ENCODE assay signal across 16 cellular contexts in the genomic region with DNA sequence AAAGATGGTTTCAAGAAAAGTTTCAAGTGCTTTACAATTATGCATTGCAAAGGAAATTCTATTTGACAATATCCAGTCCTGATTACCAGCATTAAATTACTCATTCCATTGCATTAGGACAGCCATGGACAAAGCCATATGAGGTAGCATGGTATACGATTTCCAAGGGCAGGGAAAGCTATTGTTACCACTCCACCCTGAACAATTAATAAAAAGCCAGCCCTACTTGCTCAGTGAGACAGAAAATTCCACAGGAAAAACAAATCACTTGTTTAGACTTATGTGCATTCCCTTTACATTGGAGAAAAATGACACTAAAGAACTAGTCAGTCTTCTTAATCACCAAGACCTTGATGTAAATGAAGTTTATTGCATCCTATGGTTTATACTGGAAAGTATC. TPM values are rescaled to one million over a fixed set of nuclear protein-coding genes. Genes with fewer than 3 reads are reported as not detected.
DNase-seq lines count a peak whose midpoint lies in the region; ATAC-seq and TF ChIP-seq lines count a peak whose summit lies in the region.
"Had no signal": no experiment of that assay in that cellular context is flagged by ENCODE, and none has a peak within 500 bp of the region (broad histone marks: within the 10 kb centered on the region; RNA-seq: fewer than 3 reads in every experiment).

No MANE protein-coding gene starts in this region.

- in situ Hi-C loops in gastrocnemius medialis (cut with MboI; ENCODE audit: low sequenced_read_pairs in 4 of 4): loop anchor here in 1 of 4 donors (25.0 kb wide), 1 partner anchor 1768 kb away; no protein-coding TSS in a partner anchor

- no peak for TF ChIP-seq POLR2A in gastrocnemius medialis (IDR thresholded peaks at IDR 0.05)

- no peak overlapping the region for H3K4me3 ChIP-seq in epithelial cell of esophagus (ENCODE audit: low read length)
- H3K4me3 ChIP-seq in gastrocnemius medialis: peak overlapping the region; percentile 30 to 48 (median 44)

- no peaks in the 10 kb centered on the region for H3K36me3 ChIP-seq in gastrocnemius medialis
- H3K36me3 ChIP-seq: BE2C had no signal

- no peaks in the 10 kb centered on the region for H3K27me3 ChIP-seq in gastrocnemius medialis
- H3K27me3 ChIP-seq: BE2C had no signal

- no peak overlapping the region for H3K4me3 Mint-ChIP-seq in WTC11
- H3K4me3 Mint-ChIP-seq: CD8-positive, alpha-beta T cell had no signal

- H3K27me3 Mint-ChIP-seq in WTC11 (ENCODE audit: low read depth): no peaks in the 10 kb centered on the region

- no peaks in the 10 kb centered on the region for H3K4me1 Mint-ChIP-seq in WTC11

- no peak overlapping the region for H3K27ac Mint-ChIP-seq in WTC11
- H3K27ac Mint-ChIP-seq: CD8-positive, alpha-beta T cell had no signal

- no peaks in the 10 kb centered on the region for H3K9me3 Mint-ChIP-seq in WTC11
- H3K9me3 Mint-ChIP-seq: CD8-positive, alpha-beta T cell had no signal

- ATAC-seq in gastrocnemius medialis: no peak
- no peak for ATAC-seq in HG02642 (IDR thresholded peaks at IDR 0.05; ENCODE audit: poor library complexity, unreplicated experiment)
- no peak for ATAC-seq in WTC11
- ATAC-seq: CD8-positive, alpha-beta T cell; HCT116 had no signal

- intact Hi-C loops in gastrocnemius medialis (cut with DNase I; ENCODE audit: low total_unique reads): loop anchor here (5.0 to 10.0 kb wide), 2 partner anchors 62 to 271 kb away; a partner anchor contains a TSS

- POLR2A ChIA-PET in WTC11 (lab: Charles Lee): no interaction called here

- DNase-seq in HT-29 (ENCODE audit: low spot score): peak; percentile 28
- DNase-seq in NCI-H69 (lab: John Stamatoyannopoulos, UW): peak; percentile 20
- DNase-seq in epithelial cell of esophagus (ENCODE audit: low read depth): peak; percentile 57
- DNase-seq in gastrocnemius medialis: no peak
- DNase-seq in WTC11 (ENCODE audit: low spot score): no peak
- no peak for DNase-seq in COLO668 (lab: John Stamatoyannopoulos, UW; ENCODE audit: unreplicated experiment)
- DNase-seq: BE2C; CD8-positive, alpha-beta T cell; DND-41; KG1; MM.1S; NCI-H1105; NCI-H187 treated with DMSO at 0.1 percent for 48 hours; NCI-H2171 treated with DMSO at 0.1 percent for 48 hours had no signal

- CTCF ChIA-PET in WTC11 (lab: Charles Lee): no interaction called here

- H3K27ac ChIP-seq in gastrocnemius medialis: peak overlapping the region; percentile 82 to 92 (median 86)

- no peak for TF ChIP-seq CTCF in epithelial cell of esophagus (IDR thresholded peaks at IDR 0.05; ENCODE audit: insufficient read depth, low read depth, low read length, missing control alignments)
- TF ChIP-seq CTCF in gastrocnemius medialis (IDR thresholded peaks at IDR 0.05 in 4 of 5, conservative IDR thresholded peaks at IDR 0.05 in 1 of 5): no peak
- TF ChIP-seq CTCF in WTC11 (IDR thresholded peaks at IDR 0.05): no peak

- H3K4me1 ChIP-seq in gastrocnemius medialis: peaks cover 37 to 43% of the 10 kb centered on the region in 2 donors

- no peaks in the 10 kb centered on the region for H3K9me3 ChIP-seq in gastrocnemius medialis
- H3K9me3 ChIP-seq: BE2C had no signal

- H3K36me3 Mint-ChIP-seq in WTC11: no peaks in the 10 kb centered on the region
- H3K36me3 Mint-ChIP-seq: CD8-positive, alpha-beta T cell had no signal

TF ChIP-seq in WTC11, 78 proteins besides CTCF, POLR2A, EP300 and RAD21:
- TF ChIP-seq, protein P1, sequence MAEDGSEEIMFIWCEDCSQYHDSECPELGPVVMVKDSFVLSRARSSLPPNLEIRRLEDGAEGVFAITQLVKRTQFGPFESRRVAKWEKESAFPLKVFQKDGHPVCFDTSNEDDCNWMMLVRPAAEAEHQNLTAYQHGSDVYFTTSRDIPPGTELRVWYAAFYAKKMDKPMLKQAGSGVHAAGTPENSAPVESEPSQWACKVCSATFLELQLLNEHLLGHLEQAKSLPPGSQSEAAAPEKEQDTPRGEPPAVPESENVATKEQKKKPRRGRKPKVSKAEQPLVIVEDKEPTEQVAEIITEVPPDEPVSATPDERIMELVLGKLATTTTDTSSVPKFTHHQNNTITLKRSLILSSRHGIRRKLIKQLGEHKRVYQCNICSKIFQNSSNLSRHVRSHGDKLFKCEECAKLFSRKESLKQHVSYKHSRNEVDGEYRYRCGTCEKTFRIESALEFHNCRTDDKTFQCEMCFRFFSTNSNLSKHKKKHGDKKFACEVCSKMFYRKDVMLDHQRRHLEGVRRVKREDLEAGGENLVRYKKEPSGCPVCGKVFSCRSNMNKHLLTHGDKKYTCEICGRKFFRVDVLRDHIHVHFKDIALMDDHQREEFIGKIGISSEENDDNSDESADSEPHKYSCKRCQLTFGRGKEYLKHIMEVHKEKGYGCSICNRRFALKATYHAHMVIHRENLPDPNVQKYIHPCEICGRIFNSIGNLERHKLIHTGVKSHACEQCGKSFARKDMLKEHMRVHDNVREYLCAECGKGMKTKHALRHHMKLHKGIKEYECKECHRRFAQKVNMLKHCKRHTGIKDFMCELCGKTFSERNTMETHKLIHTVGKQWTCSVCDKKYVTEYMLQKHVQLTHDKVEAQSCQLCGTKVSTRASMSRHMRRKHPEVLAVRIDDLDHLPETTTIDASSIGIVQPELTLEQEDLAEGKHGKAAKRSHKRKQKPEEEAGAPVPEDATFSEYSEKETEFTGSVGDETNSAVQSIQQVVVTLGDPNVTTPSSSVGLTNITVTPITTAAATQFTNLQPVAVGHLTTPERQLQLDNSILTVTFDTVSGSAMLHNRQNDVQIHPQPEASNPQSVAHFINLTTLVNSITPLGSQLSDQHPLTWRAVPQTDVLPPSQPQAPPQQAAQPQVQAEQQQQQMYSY (CRISPR knock-in tag; IDR thresholded peaks at IDR 0.05): no peak
- TF ChIP-seq, protein P2, sequence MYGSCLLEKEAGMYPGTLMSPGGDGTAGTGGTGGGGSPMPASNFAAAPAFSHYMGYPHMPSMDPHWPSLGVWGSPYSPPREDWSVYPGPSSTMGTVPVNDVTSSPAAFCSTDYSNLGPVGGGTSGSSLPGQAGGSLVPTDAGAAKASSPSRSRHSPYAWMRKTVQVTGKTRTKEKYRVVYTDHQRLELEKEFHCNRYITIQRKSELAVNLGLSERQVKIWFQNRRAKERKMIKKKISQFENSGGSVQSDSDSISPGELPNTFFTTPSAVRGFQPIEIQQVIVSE (CRISPR knock-in tag; IDR thresholded peaks at IDR 0.05; ENCODE audit: borderline replicate concordance): no peak
- TF ChIP-seq SMAD3 (CRISPR knock-in tag; IDR thresholded peaks at IDR 0.05; ENCODE audit: borderline replicate concordance) (no peak), ZNF416 (CRISPR knock-in tag; IDR thresholded peaks at IDR 0.05) (no peak), MXD4 (CRISPR knock-in tag; IDR thresholded peaks at IDR 0.05; ENCODE audit: borderline replicate concordance) (no peak), NR3C1 (CRISPR knock-in tag; conservative IDR thresholded peaks at IDR 0.05; ENCODE audit: low read depth) (no peak), NR1H2 (CRISPR knock-in tag; IDR thresholded peaks at IDR 0.05) (no peak), SP1 (CRISPR knock-in tag; conservative IDR thresholded peaks at IDR 0.05) (no peak), TCF7 (CRISPR knock-in tag; IDR thresholded peaks at IDR 0.05; ENCODE audit: low read depth) (no peak), ZNF671 (CRISPR knock-in tag; IDR thresholded peaks at IDR 0.05) (no peak), NR2C2 (CRISPR knock-in tag; IDR thresholded peaks at IDR 0.05) (no peak)
- TF ChIP-seq, protein P3, sequence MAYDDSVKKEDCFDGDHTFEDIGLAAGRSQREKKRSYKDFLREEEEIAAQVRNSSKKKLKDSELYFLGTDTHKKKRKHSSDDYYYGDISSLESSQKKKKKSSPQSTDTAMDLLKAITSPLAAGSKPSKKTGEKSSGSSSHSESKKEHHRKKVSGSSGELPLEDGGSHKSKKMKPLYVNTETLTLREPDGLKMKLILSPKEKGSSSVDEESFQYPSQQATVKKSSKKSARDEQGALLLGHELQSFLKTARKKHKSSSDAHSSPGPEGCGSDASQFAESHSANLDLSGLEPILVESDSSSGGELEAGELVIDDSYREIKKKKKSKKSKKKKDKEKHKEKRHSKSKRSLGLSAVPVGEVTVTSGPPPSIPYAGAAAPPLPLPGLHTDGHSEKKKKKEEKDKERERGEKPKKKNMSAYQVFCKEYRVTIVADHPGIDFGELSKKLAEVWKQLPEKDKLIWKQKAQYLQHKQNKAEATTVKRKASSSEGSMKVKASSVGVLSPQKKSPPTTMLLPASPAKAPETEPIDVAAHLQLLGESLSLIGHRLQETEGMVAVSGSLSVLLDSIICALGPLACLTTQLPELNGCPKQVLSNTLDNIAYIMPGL (CRISPR knock-in tag; IDR thresholded peaks at IDR 0.05): no peak
- TF ChIP-seq, protein P4, sequence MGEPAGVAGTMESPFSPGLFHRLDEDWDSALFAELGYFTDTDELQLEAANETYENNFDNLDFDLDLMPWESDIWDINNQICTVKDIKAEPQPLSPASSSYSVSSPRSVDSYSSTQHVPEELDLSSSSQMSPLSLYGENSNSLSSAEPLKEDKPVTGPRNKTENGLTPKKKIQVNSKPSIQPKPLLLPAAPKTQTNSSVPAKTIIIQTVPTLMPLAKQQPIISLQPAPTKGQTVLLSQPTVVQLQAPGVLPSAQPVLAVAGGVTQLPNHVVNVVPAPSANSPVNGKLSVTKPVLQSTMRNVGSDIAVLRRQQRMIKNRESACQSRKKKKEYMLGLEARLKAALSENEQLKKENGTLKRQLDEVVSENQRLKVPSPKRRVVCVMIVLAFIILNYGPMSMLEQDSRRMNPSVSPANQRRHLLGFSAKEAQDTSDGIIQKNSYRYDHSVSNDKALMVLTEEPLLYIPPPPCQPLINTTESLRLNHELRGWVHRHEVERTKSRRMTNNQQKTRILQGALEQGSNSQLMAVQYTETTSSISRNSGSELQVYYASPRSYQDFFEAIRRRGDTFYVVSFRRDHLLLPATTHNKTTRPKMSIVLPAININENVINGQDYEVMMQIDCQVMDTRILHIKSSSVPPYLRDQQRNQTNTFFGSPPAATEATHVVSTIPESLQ (CRISPR knock-in tag; IDR thresholded peaks at IDR 0.05): no peak
- TF ChIP-seq, protein P5, sequence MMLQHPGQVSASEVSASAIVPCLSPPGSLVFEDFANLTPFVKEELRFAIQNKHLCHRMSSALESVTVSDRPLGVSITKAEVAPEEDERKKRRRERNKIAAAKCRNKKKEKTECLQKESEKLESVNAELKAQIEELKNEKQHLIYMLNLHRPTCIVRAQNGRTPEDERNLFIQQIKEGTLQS (CRISPR knock-in tag; conservative IDR thresholded peaks at IDR 0.05): no peak

RNA-seq across cellular contexts. Expression of a gene that starts 5.6 kb away (rescaled TPM):
- total RNA-seq in HT-29 (2014; rRNA removed; shearing (Covaris generic)): not detected in 2 replicates
- total RNA-seq in gastrocnemius medialis (100 to 1,000 TPM; 210 to 375 (median 311) TPM), WTC11 (2021) (0.25 to 1.4 TPM (median 0.34 TPM) in 3 replicates)

Comparison
In these comparisons a context has a peak if more than half of its experiments do, and no peak if none do; other contexts are left out.
1. DNase-seq: peak in HT-29 (single experiment), NCI-H69 (single experiment) and epithelial cell of esophagus (single experiment); none in gastrocnemius medialis (0 of 2), WTC11 (single experiment) and COLO668 (single experiment).
2. RNA of a gene that starts 5.6 kb away (total RNA-seq): 210 to 375 TPM in gastrocnemius medialis; 0.25 to 1.4 TPM in WTC11 and not detected in HT-29; every median in the first group is over 10 times any median in the second.